ENCODE assay signal across 8 cellular contexts in the genomic region with DNA sequence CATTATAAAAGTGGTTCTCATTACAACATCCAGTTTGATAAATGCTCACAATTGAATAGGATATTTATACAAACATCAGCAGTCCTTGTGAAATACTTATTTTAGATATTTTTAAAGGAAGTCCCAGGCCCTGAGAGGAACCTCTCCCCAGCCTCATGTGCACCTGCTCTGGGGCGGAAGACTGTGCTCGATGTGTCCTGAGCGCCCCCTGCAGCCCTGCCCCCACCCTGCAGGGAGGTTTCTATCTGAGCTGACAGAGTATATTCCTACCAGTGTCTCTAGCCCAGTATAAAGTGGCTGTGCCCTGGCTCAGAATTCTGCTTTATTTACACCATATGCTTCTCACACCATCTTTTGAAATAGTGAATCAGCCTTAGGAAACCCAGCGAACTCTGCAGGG.
DNase-seq lines count a peak whose midpoint lies in the region; ATAC-seq and TF ChIP-seq lines count a peak whose summit lies in the region.

No MANE protein-coding gene starts in this region.

- intact Hi-C loops in esophagus muscularis mucosa (cut with DNase I) = no loop called here

- H3K4me1 Mint-ChIP-seq in activated T-cell treated with anti-CD3 and anti-CD28 coated beads, Interleukin-2, amount 50 U/mL, for 24 hours (ENCODE audit: low read depth) = peaks cover 17% of the 10 kb centered on the region
- peaks cover 23% of the 10 kb centered on the region for H3K4me1 Mint-ChIP-seq in stimulated activated memory B cell treated with anti-CD40 and anti-IgM and Interleukin-4, amounts not matched to agents 10 μg/mL and 1 μg/mL and 100 μg/mL, for 72 hours

- 0 out of 2 replicates have a peak overlapping the region, but pooled peaks have one; percentile 14 for H2AFZ ChIP-seq in Loucy (ENCODE audit: low read length)

- TF ChIP-seq EP300 in esophagus muscularis mucosa (IDR thresholded peaks at IDR 0.05) = no peak

- H3K4me3 ChIP-seq in Loucy (ENCODE audit: low read length, poor library complexity, severe bottlenecking) = no peak overlapping the region
- H3K4me3 ChIP-seq in esophagus muscularis mucosa = no peak overlapping the region

- H3F3A ChIP-seq in Loucy (ENCODE audit: low read depth) = 0 out of 2 replicates have a peak, but pooled peaks cover 3% of the 10 kb centered on the region

- WGBS in esophagus muscularis mucosa = 19% methylated on average over 4 of the region's 4 CpGs

- no peaks in the 10 kb centered on the region for H3K9me2 ChIP-seq in Loucy (replicated peaks; ENCODE audit: low read depth, low read length)

- no peak overlapping the region for H3K27ac ChIP-seq in esophagus muscularis mucosa (replicated peaks in 1 of 4)

- no peaks in the 10 kb centered on the region for H3K79me2 ChIP-seq in Loucy (ENCODE audit: insufficient read depth, low read length)

- DNase-seq in activated effector memory CD4-positive, alpha-beta T cell treated with anti-CD3 and anti-CD28 coated beads, Interleukin-2, amount 50 U/mL, for 16 hours = peak; percentile 72
- DNase-seq in activated effector memory CD4-positive, alpha-beta T cell treated with Interleukin-2 at 50 U/mL for 16 hours = no peak
- DNase-seq in activated T-cell treated with anti-CD3 and anti-CD28 coated beads, Interleukin-2, amount 50 U/mL, for 24 hours = peak; percentile 49
- DNase-seq in esophagus muscularis mucosa (ENCODE audit: extremely low spot score) (no peak), dermis blood vessel endothelial cell (no peak), hypothalamus (lab: John Stamatoyannopoulos, UW) (no peak)

- peak overlapping the region; percentile 96 for H3K4me2 ChIP-seq in Loucy (ENCODE audit: low read depth, low read length, poor library complexity, severe bottlenecking)

- peak; percentile 61 for ATAC-seq in stimulated activated memory B cell treated with anti-CD40 and anti-IgM and Interleukin-4, amounts not matched to agents 10 μg/mL and 1 μg/mL and 100 μg/mL, for 72 hours

- H4K20me1 ChIP-seq in Loucy (ENCODE audit: insufficient read depth, low read length, poor library complexity, severe bottlenecking) = no peaks in the 10 kb centered on the region

- H3K36me3 ChIP-seq in Loucy (ENCODE audit: insufficient read depth, low read length) (no peaks in the 10 kb centered on the region), esophagus muscularis mucosa (no peaks in the 10 kb centered on the region)

- peak overlapping the region; percentile 76 for H3K9ac ChIP-seq in Loucy (ENCODE audit: low read depth, low read length, poor library complexity, severe bottlenecking)

- H3K9me3 ChIP-seq in Loucy (ENCODE audit: insufficient read depth, low read depth, low read length) = no peaks in the 10 kb centered on the region
- no peaks in the 10 kb centered on the region for H3K9me3 ChIP-seq in esophagus muscularis mucosa

- TF ChIP-seq CTCF in Loucy (conservative IDR thresholded peaks at IDR 0.05; ENCODE audit: low read length) (peak; percentile 83), esophagus muscularis mucosa (IDR thresholded peaks at IDR 0.05) (no peak)

- no peak overlapping the region for H3K4me3 Mint-ChIP-seq in activated T-cell treated with anti-CD3 and anti-CD28 coated beads, Interleukin-2, amount 50 U/mL, for 24 hours
- H3K4me3 Mint-ChIP-seq in stimulated activated memory B cell treated with anti-CD40 and anti-IgM and Interleukin-4, amounts not matched to agents 10 μg/mL and 1 μg/mL and 100 μg/mL, for 72 hours = no peak overlapping the region

- peaks cover 41% of the 10 kb centered on the region for H3K27me3 Mint-ChIP-seq in activated T-cell treated with anti-CD3 and anti-CD28 coated beads, Interleukin-2, amount 50 U/mL, for 24 hours
- H3K27me3 Mint-ChIP-seq in stimulated activated memory B cell treated with anti-CD40 and anti-IgM and Interleukin-4, amounts not matched to agents 10 μg/mL and 1 μg/mL and 100 μg/mL, for 72 hours = peaks cover 36% of the 10 kb centered on the region

- H3K4me1 ChIP-seq in Loucy (ENCODE audit: insufficient read depth, low read length, poor library complexity, severe bottlenecking) (peaks cover 59% of the 10 kb centered on the region), esophagus muscularis mucosa (no peaks in the 10 kb centered on the region)

- no peak overlapping the region for H3K27ac Mint-ChIP-seq in activated T-cell treated with anti-CD3 and anti-CD28 coated beads, Interleukin-2, amount 50 U/mL, for 24 hours
- no peak overlapping the region for H3K27ac Mint-ChIP-seq in stimulated activated memory B cell treated with anti-CD40 and anti-IgM and Interleukin-4, amounts not matched to agents 10 μg/mL and 1 μg/mL and 100 μg/mL, for 72 hours

- TF ChIP-seq POLR2A in esophagus muscularis mucosa (IDR thresholded peaks at IDR 0.05; ENCODE audit: low read depth) = no peak

- H3K36me3 Mint-ChIP-seq in activated T-cell treated with anti-CD3 and anti-CD28 coated beads, Interleukin-2, amount 50 U/mL, for 24 hours (ENCODE audit: low read depth) = no peaks in the 10 kb centered on the region
- H3K36me3 Mint-ChIP-seq in stimulated activated memory B cell treated with anti-CD40 and anti-IgM and Interleukin-4, amounts not matched to agents 10 μg/mL and 1 μg/mL and 100 μg/mL, for 72 hours = no peaks in the 10 kb centered on the region

- no peaks in the 10 kb centered on the region for H3K9me3 Mint-ChIP-seq in activated T-cell treated with anti-CD3 and anti-CD28 coated beads, Interleukin-2, amount 50 U/mL, for 24 hours
- no peaks in the 10 kb centered on the region for H3K9me3 Mint-ChIP-seq in stimulated activated memory B cell treated with anti-CD40 and anti-IgM and Interleukin-4, amounts not matched to agents 10 μg/mL and 1 μg/mL and 100 μg/mL, for 72 hours

- H3K27me3 ChIP-seq in Loucy (ENCODE audit: insufficient read depth, low read length, poor library complexity, severe bottlenecking) (no peaks in the 10 kb centered on the region), esophagus muscularis mucosa (peaks cover 0 to 78% (median 0%) of the 10 kb centered on the region in 4 donors)

Comparison
In these comparisons a context has a peak if more than half of its experiments do, and no peak if none do; other contexts are left out.
1. DNase-seq: peak in activated effector memory CD4-positive, alpha-beta T cell treated with anti-CD3 and anti-CD28 coated beads, Interleukin-2, amount 50 U/mL, for 16 hours (single experiment) and activated T-cell treated with anti-CD3 and anti-CD28 coated beads, Interleukin-2, amount 50 U/mL, for 24 hours (single experiment); none in activated effector memory CD4-positive, alpha-beta T cell treated with Interleukin-2 at 50 U/mL for 16 hours (single experiment), esophagus muscularis mucosa (single experiment), dermis blood vessel endothelial cell (single experiment) and hypothalamus (0 of 51).